Comparison of ENCODE assay signal across 8 cellular contexts in genomic region chr15:29821416-29822099, GRCh38. TPM values are rescaled to one million over a fixed set of nuclear protein-coding genes. Genes with fewer than 3 reads are reported as not detected.
DNase-seq lines count a peak whose midpoint lies in the region; ATAC-seq and TF ChIP-seq lines count a peak whose summit lies in the region.

No MANE protein-coding gene starts in this region.

- no peaks in the 10 kb centered on the region for H3F3A ChIP-seq in PC-3 (ENCODE audit: low read length, unreplicated experiment)

- BruUV-seq in PC-3 (replicated peaks; lab: Mats Ljungman, UMichigan): no TSS peak

- H3K9me3 ChIP-seq in PC-3 (ENCODE audit: low read length): no peaks in the 10 kb centered on the region
- no peaks in the 10 kb centered on the region for H3K9me3 ChIP-seq in skeletal muscle tissue (ENCODE audit: control insufficient read depth in 3 of 3, low read length in 3 of 3)

- no peaks in the 10 kb centered on the region for H3K36me3 ChIP-seq in PC-3 (ENCODE audit: low read depth, low read length)
- no peaks in the 10 kb centered on the region for H3K36me3 ChIP-seq in skeletal muscle tissue (ENCODE audit: control insufficient read depth in 3 of 3, insufficient read depth in 3 of 3, low read length in 3 of 3)

- 0 out of 2 replicates have a peak, but pooled peaks have one; percentile 16 for TF ChIP-seq CTCF in PC-3 (conservative IDR thresholded peaks at IDR 0.05; ENCODE audit: low read depth, low read length)
- TF ChIP-seq CTCF in cardiac fibroblast (IDR thresholded peaks at IDR 0.05; ENCODE audit: low read depth, low read length): peak; percentile 36

- peak; percentile 62 for ATAC-seq in HG02588 (IDR thresholded peaks at IDR 0.05; ENCODE audit: unreplicated experiment)
- peak; percentile 52 for ATAC-seq in PC-3

- H3K4me3 ChIP-seq in PC-3 (ENCODE audit: low read length): peak overlapping the region; percentile 95
- H3K4me3 ChIP-seq in cardiac fibroblast (replicated peaks in 1 of 2; ENCODE audit: low read depth in 2 of 2, low read length in 2 of 2): peak overlapping the region; percentile 77 to 91
- peak overlapping the region; percentile 86 to 92 (median 91) for H3K4me3 ChIP-seq in skeletal muscle tissue (ENCODE audit: low read length in 3 of 3)

- DNase-seq in Daoy (ENCODE audit: low read depth): peak; percentile 86
- peak; percentile 84 for DNase-seq in PC-3
- peak; percentile 78 to 83 for DNase-seq in cardiac fibroblast (ENCODE audit: low read depth in 2 of 2)
- DNase-seq in iris pigment epithelial cell (ENCODE audit: low read depth): peak; percentile 91
- DNase-seq in stimulated activated naive CD4-positive, alpha-beta T cell treated with Interleukin-2 at 50 U/mL for 16 hours (lab: John Stamatoyannopoulos, UW): no peak
- DNase-seq in DMS79 (lab: John Stamatoyannopoulos, UW): no peak

- H3K9ac ChIP-seq in PC-3 (ENCODE audit: low read length): peak overlapping the region; percentile 93
- H3K9ac ChIP-seq in skeletal muscle tissue (ENCODE audit: low read depth in 1 of 3, low read length in 3 of 3): peak overlapping the region; percentile 80 to 90 (median 85)

- POLR2A ChIA-PET in PC-3 (lab: Charles Lee; ENCODE audit: unreplicated experiment): interaction anchor here (0.5 to 1.0 kb wide), 4 partner anchors 36 to 104 kb away, joined by 3 to 6 read pairs (median 6); no protein-coding TSS in a partner anchor

- H3K27me3 ChIP-seq in PC-3 (ENCODE audit: low read length) (no peaks in the 10 kb centered on the region), skeletal muscle tissue (ENCODE audit: control insufficient read depth in 3 of 3, insufficient read depth in 3 of 3, low read length in 3 of 3) (no peaks in the 10 kb centered on the region)

- no peak overlapping the region for H2AFZ ChIP-seq in PC-3 (ENCODE audit: low read length)

- intact Hi-C loops in PC-3 (cut with micrococcal nuclease): loop anchor here (2.0 kb wide), 1 partner anchor 99 kb away; no protein-coding TSS in a partner anchor

- H3K79me2 ChIP-seq in PC-3 (ENCODE audit: low read length): peaks cover 50% of the 10 kb centered on the region

- CTCF ChIA-PET in PC-3 (lab: Charles Lee): interaction anchor here (1.2 kb wide), 1 partner anchor 104 kb away, joined by 5 read pairs; no protein-coding TSS in a partner anchor

- peak overlapping the region; percentile 87 for H3K4me2 ChIP-seq in PC-3 (ENCODE audit: low read length)

- peaks cover 38% of the 10 kb centered on the region for H4K20me1 ChIP-seq in PC-3 (ENCODE audit: low read length)

- H3K27ac ChIP-seq in PC-3 (ENCODE audit: low read length) (peak overlapping the region; percentile 88), skeletal muscle tissue (ENCODE audit: low read depth, low read length) (peak overlapping the region; percentile 90)

- peaks cover 34% of the 10 kb centered on the region for H3K4me1 ChIP-seq in PC-3 (ENCODE audit: insufficient read depth, low read length)
- H3K4me1 ChIP-seq in skeletal muscle tissue (ENCODE audit: control insufficient read depth in 3 of 3, insufficient read depth in 3 of 3, low read length in 3 of 3): peaks cover 11 to 15% (median 12%) of the 10 kb centered on the region in 3 donors

- H3K9me2 ChIP-seq in PC-3 (replicated peaks; ENCODE audit: low read length): no peaks in the 10 kb centered on the region

RNA-seq across cellular contexts. Expression of gene TJP1, which starts 0.7 kb away (rescaled TPM):
- total RNA-seq in Daoy (2014; rRNA removed; shearing (Covaris generic)): 25.2 and 29.4 TPM in 2 replicates
- total RNA-seq in PC-3 (2014; rRNA removed) (67.0 and 102 TPM in 2 replicates), skeletal muscle tissue (53.2 TPM)

Comparison
In these comparisons a context has a peak if more than half of its experiments do, and no peak if none do; other contexts are left out.
1. DNase-seq: peak in Daoy (single experiment), PC-3 (single experiment), cardiac fibroblast (2 of 2) and iris pigment epithelial cell (single experiment); none in stimulated activated naive CD4-positive, alpha-beta T cell treated with Interleukin-2 at 50 U/mL for 16 hours (single experiment) and DMS79 (single experiment).
2. Peak in every context shown above with its lines, with median percentiles within 50 percentile points of each other: H3K4me3 ChIP-seq.